In genomic region chr13:48253849-48254248, GRCh38 we compare ENCODE assay signal across 1 cellular context.
TF ChIP-seq lines count a peak whose summit lies in the region.

No MANE protein-coding gene starts in this region.

TF ChIP-seq in HepG2, 621 proteins besides CTCF, POLR2A, EP300 and RAD21 (continued from another document):
- TF ChIP-seq ZFP91 (CRISPR knock-in tag; IDR thresholded peaks at IDR 0.05; ENCODE audit: borderline replicate concordance), result no peak
- peak; percentile 34; the same call in 1 of the 2 replicates for TF ChIP-seq ZSCAN9 (CRISPR knock-in tag; IDR thresholded peaks at IDR 0.05; ENCODE audit: borderline replicate concordance)
- TF ChIP-seq PAXIP1 (CRISPR knock-in tag; conservative IDR thresholded peaks at IDR 0.05), result peak; percentile 82
- TF ChIP-seq RFX1 (IDR thresholded peaks at IDR 0.05), result no peak
- no peak for TF ChIP-seq ZNF589 (CRISPR knock-in tag; conservative IDR thresholded peaks at IDR 0.05)
- TF ChIP-seq ZBTB44 (CRISPR knock-in tag; IDR thresholded peaks at IDR 0.05), result no peak
- no peak; the same call in 1 of the 2 replicates for TF ChIP-seq NR2F6 (IDR thresholded peaks at IDR 0.05)
- peak; percentile 32; the same call in 1 of the 2 replicates for TF ChIP-seq NR2F6 (CRISPR knock-in tag; IDR thresholded peaks at IDR 0.05)
- no peak for TF ChIP-seq MLLT10 (CRISPR knock-in tag; IDR thresholded peaks at IDR 0.05)
- TF ChIP-seq NR2F1 (CRISPR knock-in tag; IDR thresholded peaks at IDR 0.05), result no peak
- no peak for TF ChIP-seq NFKBIZ (CRISPR knock-in tag; IDR thresholded peaks at IDR 0.05)
- no peak for TF ChIP-seq IKZF1 (IDR thresholded peaks at IDR 0.05)
- no peak for TF ChIP-seq TP53 (CRISPR knock-in tag; conservative IDR thresholded peaks at IDR 0.05)
- no peak for TF ChIP-seq IKZF5 (CRISPR knock-in tag; IDR thresholded peaks at IDR 0.05)
- TF ChIP-seq PAF1 (CRISPR knock-in tag; IDR thresholded peaks at IDR 0.05), result no peak
- TF ChIP-seq HBP1 (CRISPR knock-in tag; IDR thresholded peaks at IDR 0.05; ENCODE audit: low read depth), result no peak
- no peak for TF ChIP-seq ELF3 (CRISPR knock-in tag; IDR thresholded peaks at IDR 0.05)
- no peak for TF ChIP-seq ZNF7 (CRISPR knock-in tag; IDR thresholded peaks at IDR 0.05)
- no peak for TF ChIP-seq ZNF646 (CRISPR knock-in tag; IDR thresholded peaks at IDR 0.05)
- no peak for TF ChIP-seq ZBTB21 (CRISPR knock-in tag; IDR thresholded peaks at IDR 0.05)
- no peak for TF ChIP-seq GLMP (CRISPR knock-in tag; IDR thresholded peaks at IDR 0.05; ENCODE audit: borderline replicate concordance)
